10 cellular contexts compared by ENCODE assay signal in genomic region chr16:23987443-23987842, GRCh38.
A peak's percentile ranks its signal among the peaks of the same experiment; 100 is the strongest.
DNase-seq lines count a peak whose midpoint lies in the region; ATAC-seq and TF ChIP-seq lines count a peak whose summit lies in the region.
"Had no signal": no experiment of that assay in that cellular context is flagged by ENCODE, and none has a peak within 500 bp of the region (broad histone marks: within the 10 kb centered on the region; RNA-seq: fewer than 3 reads in every experiment).

No MANE protein-coding gene starts in this region.

- no peak overlapping the region for H3K4me3 Mint-ChIP-seq in activated naive CD8-positive, alpha-beta T cell treated with anti-CD3 and anti-CD28 coated beads, Interleukin-2, amount 10 ng/mL, durations not matched to agents 7 days and 5 days
- H3K4me3 Mint-ChIP-seq: neural crest cell had no signal

- no peak overlapping the region for H3K27ac Mint-ChIP-seq in activated naive CD8-positive, alpha-beta T cell treated with anti-CD3 and anti-CD28 coated beads, Interleukin-2, amount 10 ng/mL, durations not matched to agents 7 days and 5 days

- H3K4me1 Mint-ChIP-seq in activated naive CD8-positive, alpha-beta T cell treated with anti-CD3 and anti-CD28 coated beads, Interleukin-2, amount 10 ng/mL, durations not matched to agents 7 days and 5 days = peaks cover 10% of the 10 kb centered on the region
- H3K4me1 Mint-ChIP-seq: neural crest cell had no signal

- peak; percentile 52 for DNase-seq in GM13976 (ENCODE audit: low spot score)
- DNase-seq in activated naive CD8-positive, alpha-beta T cell treated with anti-CD3 and anti-CD28 coated beads, Interleukin-2, amount 10 ng/mL, durations not matched to agents 7 days and 5 days = no peak
- no peak for DNase-seq in stimulated activated naive CD4-positive, alpha-beta T cell (lab: John Stamatoyannopoulos, UW)
- no peak for DNase-seq in NCI-H2029 (lab: John Stamatoyannopoulos, UW)
- DNase-seq in activated CD4-positive, CD25-positive, alpha-beta regulatory T cell treated with anti-CD3 and anti-CD28 coated beads, Interleukin-2, amount 50 U/mL, for 72 hours = no peak
- DNase-seq in nucleus accumbens (lab: John Stamatoyannopoulos, UW) = no peak
- DNase-seq: SIG-M5 had no signal

- H3K36me3 Mint-ChIP-seq in activated naive CD8-positive, alpha-beta T cell treated with anti-CD3 and anti-CD28 coated beads, Interleukin-2, amount 10 ng/mL, durations not matched to agents 7 days and 5 days = peaks cover 33% of the 10 kb centered on the region

- H3K27me3 Mint-ChIP-seq in activated naive CD8-positive, alpha-beta T cell treated with anti-CD3 and anti-CD28 coated beads, Interleukin-2, amount 10 ng/mL, durations not matched to agents 7 days and 5 days = no peaks in the 10 kb centered on the region

- peaks cover 2% of the 10 kb centered on the region for H3K9me3 Mint-ChIP-seq in activated naive CD8-positive, alpha-beta T cell treated with anti-CD3 and anti-CD28 coated beads, Interleukin-2, amount 10 ng/mL, durations not matched to agents 7 days and 5 days
- H3K9me3 Mint-ChIP-seq: neural crest cell had no signal

- ATAC-seq in GM19467 (IDR thresholded peaks at IDR 0.05; ENCODE audit: unreplicated experiment) = peak; percentile 90
- peak; percentile 68 for ATAC-seq in HG03045 (IDR thresholded peaks at IDR 0.05; ENCODE audit: unreplicated experiment)
- peak; percentile 70 for ATAC-seq in activated naive CD8-positive, alpha-beta T cell treated with anti-CD3 and anti-CD28 coated beads, Interleukin-2, amount 10 ng/mL, durations not matched to agents 7 days and 5 days (ENCODE audit: low read depth)

- no peak for TF ChIP-seq CTCF in GM13976 (IDR thresholded peaks at IDR 0.05; ENCODE audit: borderline replicate concordance, control extremely low read depth, extremely low read depth, insufficient read depth, missing control alignments)

- POLR2A ChIA-PET in activated naive CD8-positive, alpha-beta T cell treated with anti-CD3 and anti-CD28 coated beads, Interleukin-2, amount 10 ng/mL, durations not matched to agents 7 days and 5 days (lab: Charles Lee) = no interaction called here

- in situ Hi-C loops in GM13976 (cut with MboI; ENCODE audit: low sequenced_read_pairs, unreplicated experiment) = no loop called here
